In the genomic region with DNA sequence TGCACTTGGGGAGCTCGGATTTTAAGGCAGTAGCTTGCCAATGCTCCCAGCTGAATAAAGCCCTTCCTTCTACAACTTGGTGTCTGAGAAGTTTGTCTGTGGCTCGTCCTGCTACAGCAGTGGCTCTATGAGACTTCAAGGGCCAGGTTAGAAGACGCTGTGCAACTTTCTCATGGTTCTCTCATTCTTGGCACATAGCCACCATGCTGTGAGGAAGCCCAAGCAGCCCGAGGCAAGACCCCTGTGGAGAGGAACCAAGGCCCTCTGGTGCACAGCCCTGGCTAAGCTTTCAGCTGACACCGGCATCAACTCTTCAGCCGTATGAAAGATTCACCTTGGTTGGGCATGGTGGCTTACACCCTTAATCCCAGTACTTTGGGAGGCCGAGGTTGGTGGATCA, we compare ENCODE assay signal across 17 cellular contexts.
DNase-seq lines count a peak whose midpoint lies in the region; ATAC-seq and TF ChIP-seq lines count a peak whose summit lies in the region.
"Had no signal": no experiment of that assay in that cellular context is flagged by ENCODE, and none has a peak within 500 bp of the region (broad histone marks: within the 10 kb centered on the region; RNA-seq: fewer than 3 reads in every experiment).

No MANE protein-coding gene starts in this region.

- H3K4me1 ChIP-seq in GM23338 (ENCODE audit: insufficient read depth): peaks cover 30% of the 10 kb centered on the region
- H3K4me1 ChIP-seq in neural progenitor cell: peaks cover 26% of the 10 kb centered on the region
- H3K4me1 ChIP-seq: BE2C had no signal

- H3K4me2 ChIP-seq in GM23338 (peak overlapping the region; percentile 67), neural progenitor cell (no peak overlapping the region)
- H3K4me2 ChIP-seq: KMS-11 had no signal

- H3K36me3 ChIP-seq in GM23338 (ENCODE audit: insufficient read depth) (no peaks in the 10 kb centered on the region; the same call in 1 of the 2 replicates), neural progenitor cell (no peaks in the 10 kb centered on the region)
- H3K36me3 ChIP-seq: BE2C had no signal

- H3K9ac ChIP-seq in neural progenitor cell: no peak overlapping the region
- H3K9ac ChIP-seq: KMS-11 had no signal

- H3K27ac Mint-ChIP-seq in GM23338 (no peak overlapping the region), chondrocyte (ENCODE audit: unreplicated experiment) (no peak overlapping the region), neural progenitor cell (no peak overlapping the region)
- H3K27ac Mint-ChIP-seq: CD4-positive, CD25-positive, alpha-beta regulatory T cell; CD8-positive, alpha-beta memory T cell had no signal

- H3K27ac ChIP-seq in GM23338 (ENCODE audit: low read depth): no peak overlapping the region
- H3K27ac ChIP-seq in neural progenitor cell: no peak overlapping the region
- H3K27ac ChIP-seq: KMS-11 had no signal

- H3K9me3 ChIP-seq in neural progenitor cell (ENCODE audit: low read depth): no peaks in the 10 kb centered on the region
- H3K9me3 ChIP-seq: BE2C had no signal

- H4K20me1 ChIP-seq in GM23338 (replicated peaks; ENCODE audit: insufficient read depth) (no peaks in the 10 kb centered on the region), neural progenitor cell (ENCODE audit: low read depth) (no peaks in the 10 kb centered on the region)

- H3K4me3 Mint-ChIP-seq in GM23338 (no peak overlapping the region), chondrocyte (ENCODE audit: unreplicated experiment) (no peak overlapping the region), neural progenitor cell (no peak overlapping the region)
- H3K4me3 Mint-ChIP-seq: CD4-positive, CD25-positive, alpha-beta regulatory T cell; CD8-positive, alpha-beta memory T cell had no signal

- peaks cover 29% of the 10 kb centered on the region for H3K27me3 Mint-ChIP-seq in GM23338 (ENCODE audit: insufficient read depth, low read depth, poor library complexity)
- H3K27me3 Mint-ChIP-seq in chondrocyte (ENCODE audit: low read depth): peaks cover 5% of the 10 kb centered on the region
- H3K27me3 Mint-ChIP-seq in neural progenitor cell (ENCODE audit: insufficient read depth, low read depth): peaks cover 4% of the 10 kb centered on the region

- peaks cover 20% of the 10 kb centered on the region for H3K36me3 Mint-ChIP-seq in GM23338 (ENCODE audit: low read depth)
- no peaks in the 10 kb centered on the region for H3K36me3 Mint-ChIP-seq in chondrocyte (ENCODE audit: low read depth)
- no peaks in the 10 kb centered on the region for H3K36me3 Mint-ChIP-seq in neural progenitor cell
- H3K36me3 Mint-ChIP-seq: CD4-positive, CD25-positive, alpha-beta regulatory T cell; CD8-positive, alpha-beta memory T cell had no signal

- DNase-seq in ELF-1 (ENCODE audit: low read depth, low spot score) (peak; percentile 56), GM23338 (ENCODE audit: low spot score) (no peak), chondrocyte (ENCODE audit: low spot score) (peak; percentile 44), neural progenitor cell (ENCODE audit: low spot score) (no peak), NCI-H2196 (lab: John Stamatoyannopoulos, UW; ENCODE audit: unreplicated experiment) (no peak)
- DNase-seq: ACHN; BE2C; C1 segment of cervical spinal cord; CD4-positive, CD25-positive, alpha-beta regulatory T cell; CD8-positive, alpha-beta memory T cell; COR-L47; DMS79 treated with DMSO at 0.1 percent for 48 hours had no signal

- H3K4me1 Mint-ChIP-seq in GM23338: peaks cover 41% of the 10 kb centered on the region
- no peaks in the 10 kb centered on the region for H3K4me1 Mint-ChIP-seq in chondrocyte (ENCODE audit: low read depth)
- H3K4me1 Mint-ChIP-seq in neural progenitor cell: peaks cover 8% of the 10 kb centered on the region
- H3K4me1 Mint-ChIP-seq: CD8-positive, alpha-beta memory T cell had no signal

- H3K9me3 Mint-ChIP-seq in GM23338: peaks cover 29% of the 10 kb centered on the region; the same call in 2 of the 3 replicates
- H3K9me3 Mint-ChIP-seq in chondrocyte (ENCODE audit: low read depth): peaks cover 3% of the 10 kb centered on the region
- H3K9me3 Mint-ChIP-seq in neural progenitor cell: peaks cover 2% of the 10 kb centered on the region

- H3K79me2 ChIP-seq in GM23338 (replicated peaks; ENCODE audit: insufficient read depth): no peaks in the 10 kb centered on the region
- H3K79me2 ChIP-seq in neural progenitor cell (ENCODE audit: low read depth): no peaks in the 10 kb centered on the region

- H3K27me3 ChIP-seq in GM23338 (ENCODE audit: insufficient read depth) (peaks cover 55% of the 10 kb centered on the region), neural progenitor cell (no peaks in the 10 kb centered on the region)
- H3K27me3 ChIP-seq: BE2C had no signal

- H3F3A ChIP-seq in GM23338 (replicated peaks; ENCODE audit: low read depth) (0 out of 2 replicates have a peak, but pooled peaks cover 7% of the 10 kb centered on the region), neural progenitor cell (ENCODE audit: low read depth) (peaks cover 24% of the 10 kb centered on the region)

- H2AFZ ChIP-seq in GM23338: no peak overlapping the region
- H2AFZ ChIP-seq in neural progenitor cell (replicated peaks): peak overlapping the region; percentile 63

- ATAC-seq in GM23338: peak; percentile 20; the same call in 1 of the 3 replicates
- no peak for ATAC-seq in HG02763 (IDR thresholded peaks at IDR 0.05; ENCODE audit: unreplicated experiment)
- no peak for ATAC-seq in GM21529 (IDR thresholded peaks at IDR 0.05; ENCODE audit: unreplicated experiment)
- ATAC-seq: GM12878, HCT116 had no signal

- no peak for TF ChIP-seq CTCF in GM23338 (conservative IDR thresholded peaks at IDR 0.05; ENCODE audit: low read depth in 2 of 2)
- no peak for TF ChIP-seq CTCF in chondrocyte (IDR thresholded peaks at IDR 0.05)
- TF ChIP-seq CTCF in neural progenitor cell (IDR thresholded peaks at IDR 0.05): no peak

- peak overlapping the region; percentile 20; the same call in 1 of the 2 replicates for H3K4me3 ChIP-seq in GM23338
- no peak overlapping the region for H3K4me3 ChIP-seq in neural progenitor cell
- H3K4me3 ChIP-seq: GM12878 had no signal

- peaks cover 19% of the 10 kb centered on the region; the same call in 1 of the 2 replicates for H3K9me2 ChIP-seq in GM23338 (ENCODE audit: insufficient read depth)

TF ChIP-seq in GM23338, 12 proteins besides CTCF, POLR2A, EP300 and RAD21 (continues in another document):
- TF ChIP-seq, protein P1, sequence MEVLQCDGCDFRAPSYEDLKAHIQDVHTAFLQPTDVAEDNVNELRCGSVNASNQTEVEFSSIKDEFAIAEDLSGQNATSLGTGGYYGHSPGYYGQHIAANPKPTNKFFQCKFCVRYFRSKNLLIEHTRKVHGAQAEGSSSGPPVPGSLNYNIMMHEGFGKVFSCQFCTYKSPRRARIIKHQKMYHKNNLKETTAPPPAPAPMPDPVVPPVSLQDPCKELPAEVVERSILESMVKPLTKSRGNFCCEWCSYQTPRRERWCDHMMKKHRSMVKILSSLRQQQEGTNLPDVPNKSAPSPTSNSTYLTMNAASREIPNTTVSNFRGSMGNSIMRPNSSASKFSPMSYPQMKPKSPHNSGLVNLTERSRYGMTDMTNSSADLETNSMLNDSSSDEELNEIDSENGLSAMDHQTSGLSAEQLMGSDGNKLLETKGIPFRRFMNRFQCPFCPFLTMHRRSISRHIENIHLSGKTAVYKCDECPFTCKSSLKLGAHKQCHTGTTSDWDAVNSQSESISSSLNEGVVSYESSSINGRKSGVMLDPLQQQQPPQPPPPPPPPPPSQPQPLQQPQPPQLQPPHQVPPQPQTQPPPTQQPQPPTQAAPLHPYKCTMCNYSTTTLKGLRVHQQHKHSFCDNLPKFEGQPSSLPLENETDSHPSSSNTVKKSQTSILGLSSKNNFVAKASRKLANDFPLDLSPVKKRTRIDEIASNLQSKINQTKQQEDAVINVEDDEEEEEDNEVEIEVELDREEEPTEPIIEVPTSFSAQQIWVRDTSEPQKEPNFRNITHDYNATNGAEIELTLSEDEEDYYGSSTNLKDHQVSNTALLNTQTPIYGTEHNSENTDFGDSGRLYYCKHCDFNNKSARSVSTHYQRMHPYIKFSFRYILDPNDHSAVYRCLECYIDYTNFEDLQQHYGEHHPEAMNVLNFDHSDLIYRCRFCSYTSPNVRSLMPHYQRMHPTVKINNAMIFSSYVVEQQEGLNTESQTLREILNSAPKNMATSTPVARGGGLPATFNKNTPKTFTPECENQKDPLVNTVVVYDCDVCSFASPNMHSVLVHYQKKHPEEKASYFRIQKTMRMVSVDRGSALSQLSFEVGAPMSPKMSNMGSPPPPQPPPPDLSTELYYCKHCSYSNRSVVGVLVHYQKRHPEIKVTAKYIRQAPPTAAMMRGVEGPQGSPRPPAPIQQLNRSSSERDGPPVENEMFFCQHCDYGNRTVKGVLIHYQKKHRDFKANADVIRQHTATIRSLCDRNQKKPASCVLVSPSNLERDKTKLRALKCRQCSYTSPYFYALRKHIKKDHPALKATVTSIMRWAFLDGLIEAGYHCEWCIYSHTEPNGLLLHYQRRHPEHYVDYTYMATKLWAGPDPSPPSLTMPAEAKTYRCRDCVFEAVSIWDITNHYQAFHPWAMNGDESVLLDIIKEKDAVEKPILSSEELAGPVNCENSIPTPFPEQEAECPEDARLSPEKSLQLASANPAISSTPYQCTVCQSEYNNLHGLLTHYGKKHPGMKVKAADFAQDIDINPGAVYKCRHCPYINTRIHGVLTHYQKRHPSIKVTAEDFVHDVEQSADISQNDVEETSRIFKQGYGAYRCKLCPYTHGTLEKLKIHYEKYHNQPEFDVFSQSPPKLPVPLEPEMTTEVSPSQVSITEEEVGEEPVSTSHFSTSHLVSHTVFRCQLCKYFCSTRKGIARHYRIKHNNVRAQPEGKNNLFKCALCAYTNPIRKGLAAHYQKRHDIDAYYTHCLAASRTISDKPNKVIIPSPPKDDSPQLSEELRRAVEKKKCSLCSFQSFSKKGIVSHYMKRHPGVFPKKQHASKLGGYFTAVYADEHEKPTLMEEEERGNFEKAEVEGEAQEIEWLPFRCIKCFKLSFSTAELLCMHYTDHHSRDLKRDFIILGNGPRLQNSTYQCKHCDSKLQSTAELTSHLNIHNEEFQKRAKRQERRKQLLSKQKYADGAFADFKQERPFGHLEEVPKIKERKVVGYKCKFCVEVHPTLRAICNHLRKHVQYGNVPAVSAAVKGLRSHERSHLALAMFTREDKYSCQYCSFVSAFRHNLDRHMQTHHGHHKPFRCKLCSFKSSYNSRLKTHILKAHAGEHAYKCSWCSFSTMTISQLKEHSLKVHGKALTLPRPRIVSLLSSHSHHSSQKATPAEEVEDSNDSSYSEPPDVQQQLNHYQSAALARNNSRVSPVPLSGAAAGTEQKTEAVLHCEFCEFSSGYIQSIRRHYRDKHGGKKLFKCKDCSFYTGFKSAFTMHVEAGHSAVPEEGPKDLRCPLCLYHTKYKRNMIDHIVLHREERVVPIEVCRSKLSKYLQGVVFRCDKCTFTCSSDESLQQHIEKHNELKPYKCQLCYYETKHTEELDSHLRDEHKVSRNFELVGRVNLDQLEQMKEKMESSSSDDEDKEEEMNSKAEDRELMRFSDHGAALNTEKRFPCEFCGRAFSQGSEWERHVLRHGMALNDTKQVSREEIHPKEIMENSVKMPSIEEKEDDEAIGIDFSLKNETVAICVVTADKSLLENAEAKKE (CRISPR knock-in tag; IDR thresholded peaks at IDR 0.05): no peak
- TF ChIP-seq NANOG (IDR thresholded peaks at IDR 0.05; ENCODE audit: borderline replicate concordance) (no peak), STAT1 (IDR thresholded peaks at IDR 0.05; ENCODE audit: unreplicated experiment) (no peak)

Comparison
In these comparisons a context has a peak if more than half of its experiments do, and no peak if none do; other contexts are left out.
1. DNase-seq: peak in ELF-1 (single experiment) and chondrocyte (single experiment); none in GM23338 (single experiment), neural progenitor cell (single experiment) and NCI-H2196 (single experiment).